1 cellular context compared by ENCODE assay signal in the genomic region with DNA sequence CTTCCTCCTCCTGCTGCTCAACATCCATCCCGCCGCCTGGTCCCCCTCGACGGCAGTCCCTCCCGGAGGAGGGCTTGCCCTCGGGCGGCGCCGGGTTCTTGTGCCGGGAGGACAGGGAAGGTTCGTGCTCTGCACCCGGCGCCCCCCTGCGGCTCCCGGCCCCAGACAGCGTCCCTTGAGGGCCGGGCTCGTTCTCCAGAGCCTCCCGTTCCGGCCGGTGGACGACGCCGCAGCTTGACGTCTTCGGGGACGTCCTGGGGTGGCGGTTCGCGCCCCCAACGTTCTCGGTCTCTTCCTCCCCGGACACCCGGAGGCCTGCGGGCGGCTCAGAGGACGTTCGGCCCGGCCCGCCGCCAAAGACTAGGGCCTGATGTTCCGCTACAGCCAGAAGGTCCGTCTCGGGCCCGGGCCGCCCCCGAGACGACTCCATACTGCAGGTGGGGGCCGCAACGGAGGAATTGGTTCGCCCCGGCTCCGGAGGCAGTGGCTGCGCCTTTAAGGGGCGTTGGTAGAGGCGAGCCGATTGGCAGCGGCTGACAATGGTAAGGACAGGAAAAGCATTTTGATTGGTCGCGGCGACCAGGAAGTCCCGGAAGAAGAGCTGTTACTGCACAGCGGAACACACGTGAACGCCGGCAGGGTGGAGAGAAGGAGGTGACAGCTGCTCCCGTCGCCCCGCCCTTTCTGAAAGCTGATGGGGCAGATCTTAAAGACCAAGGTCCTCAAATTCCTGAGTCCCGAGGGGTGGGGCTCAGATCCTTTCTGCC.
A peak's percentile ranks its signal among the peaks of the same experiment; 100 is the strongest.
TF ChIP-seq lines count a peak whose summit lies in the region.

Gene BORCS6, minus strand, starts transcription at position 470 of the 767 bp plus-strand sequence. Its CDS starts 40 bp downstream, at position 430.

TF ChIP-seq in K562, 482 proteins besides CTCF, POLR2A, EP300 and RAD21 (continued from another document and continues in another):
- TF ChIP-seq RERE (CRISPR knock-in tag; IDR thresholded peaks at IDR 0.05; ENCODE audit: borderline replicate concordance): no peak
- no peak for TF ChIP-seq MTA2 (IDR thresholded peaks at IDR 0.05; ENCODE audit: low read depth)
- TF ChIP-seq NFRKB (IDR thresholded peaks at IDR 0.05; ENCODE audit: low read depth): no peak
- no peak for TF ChIP-seq ZEB2 (IDR thresholded peaks at IDR 0.05)
- no peak for TF ChIP-seq PML (IDR thresholded peaks at IDR 0.05; ENCODE audit: low read length)
- TF ChIP-seq CREM (IDR thresholded peaks at IDR 0.05; ENCODE audit: low read depth): peak; percentile 12; the same call in 1 of the 2 replicates
- TF ChIP-seq SRSF7 (optimal IDR thresholded peaks at IDR 0.05; ENCODE audit: low read depth, low read length): no peak
- no peak for TF ChIP-seq HOXB6 (CRISPR knock-in tag; IDR thresholded peaks at IDR 0.05; ENCODE audit: borderline replicate concordance)
- no peak for TF ChIP-seq MECOM (CRISPR knock-in tag; IDR thresholded peaks at IDR 0.05)
- TF ChIP-seq ELF4 (CRISPR knock-in tag; IDR thresholded peaks at IDR 0.05): no peak
- no peak for TF ChIP-seq SAP30 (IDR thresholded peaks at IDR 0.05; ENCODE audit: borderline replicate concordance, insufficient read depth, low read depth, low read length, poor library complexity, severe bottlenecking)
- no peak for TF ChIP-seq ZNF143 (CRISPR knock-in tag; IDR thresholded peaks at IDR 0.05)
- TF ChIP-seq POLR2B (IDR thresholded peaks at IDR 0.05; ENCODE audit: low read depth, partially characterized antibody): no peak
- peak; percentile 73 for TF ChIP-seq GABPA (tag; conservative IDR thresholded peaks at IDR 0.05; ENCODE audit: low read depth)
- TF ChIP-seq HSF4 (CRISPR knock-in tag; IDR thresholded peaks at IDR 0.05; ENCODE audit: borderline replicate concordance): no peak
- no peak for TF ChIP-seq TCFL5 (CRISPR knock-in tag; conservative IDR thresholded peaks at IDR 0.05)
- no peak for TF ChIP-seq ADNP (tag; IDR thresholded peaks at IDR 0.05)
- no peak for TF ChIP-seq ZNF274 (IDR thresholded peaks at IDR 0.05; ENCODE audit: borderline replicate concordance, low read depth, low read length)
- no peak for TF ChIP-seq JUNB (CRISPR knock-in tag; conservative IDR thresholded peaks at IDR 0.05)
- TF ChIP-seq PRMT5 (CRISPR knock-in tag; IDR thresholded peaks at IDR 0.05): no peak
- TF ChIP-seq HNRNPL (IDR thresholded peaks at IDR 0.05; ENCODE audit: low read depth, low read length): no peak
- no peak for TF ChIP-seq STAG1 (CRISPR knock-in tag; IDR thresholded peaks at IDR 0.05; ENCODE audit: borderline replicate concordance)
- TF ChIP-seq HDAC6 (IDR thresholded peaks at IDR 0.05; ENCODE audit: low read depth, low read length): no peak
- TF ChIP-seq ZNF347 (CRISPR knock-in tag; IDR thresholded peaks at IDR 0.05; ENCODE audit: low read depth): no peak
- TF ChIP-seq GTF2E2 (tag; IDR thresholded peaks at IDR 0.05): no peak
- TF ChIP-seq ZNF239 (CRISPR knock-in tag; IDR thresholded peaks at IDR 0.05): no peak
- no peak for TF ChIP-seq ARID2 (IDR thresholded peaks at IDR 0.05)
- no peak for TF ChIP-seq ETS2 (tag; IDR thresholded peaks at IDR 0.05; ENCODE audit: borderline replicate concordance, poor library complexity, severe bottlenecking)
- TF ChIP-seq SRSF3 (IDR thresholded peaks at IDR 0.05; ENCODE audit: insufficient read depth, low read length): no peak
- peak; percentile 19 for TF ChIP-seq HCFC1 (IDR thresholded peaks at IDR 0.05; ENCODE audit: low read depth, low read length)
- TF ChIP-seq SREBF2 (CRISPR knock-in tag; IDR thresholded peaks at IDR 0.05): no peak
- TF ChIP-seq, protein P1, sequence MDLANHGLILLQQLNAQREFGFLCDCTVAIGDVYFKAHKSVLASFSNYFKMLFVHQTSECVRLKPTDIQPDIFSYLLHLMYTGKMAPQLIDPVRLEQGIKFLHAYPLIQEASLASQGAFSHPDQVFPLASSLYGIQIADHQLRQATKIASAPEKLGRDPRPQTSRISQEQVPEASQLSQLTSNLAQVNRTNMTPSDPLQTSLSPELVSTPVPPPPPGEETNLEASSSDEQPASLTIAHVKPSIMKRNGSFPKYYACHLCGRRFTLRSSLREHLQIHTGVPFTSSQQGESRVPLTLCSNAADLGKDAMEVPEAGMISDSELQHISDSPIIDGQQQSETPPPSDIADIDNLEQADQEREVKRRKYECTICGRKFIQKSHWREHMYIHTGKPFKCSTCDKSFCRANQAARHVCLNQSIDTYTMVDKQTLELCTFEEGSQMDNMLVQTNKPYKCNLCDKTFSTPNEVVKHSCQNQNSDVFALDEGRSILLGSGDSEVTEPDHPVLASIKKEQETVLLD (IDR thresholded peaks at IDR 0.05): no peak
- TF ChIP-seq, protein P2, sequence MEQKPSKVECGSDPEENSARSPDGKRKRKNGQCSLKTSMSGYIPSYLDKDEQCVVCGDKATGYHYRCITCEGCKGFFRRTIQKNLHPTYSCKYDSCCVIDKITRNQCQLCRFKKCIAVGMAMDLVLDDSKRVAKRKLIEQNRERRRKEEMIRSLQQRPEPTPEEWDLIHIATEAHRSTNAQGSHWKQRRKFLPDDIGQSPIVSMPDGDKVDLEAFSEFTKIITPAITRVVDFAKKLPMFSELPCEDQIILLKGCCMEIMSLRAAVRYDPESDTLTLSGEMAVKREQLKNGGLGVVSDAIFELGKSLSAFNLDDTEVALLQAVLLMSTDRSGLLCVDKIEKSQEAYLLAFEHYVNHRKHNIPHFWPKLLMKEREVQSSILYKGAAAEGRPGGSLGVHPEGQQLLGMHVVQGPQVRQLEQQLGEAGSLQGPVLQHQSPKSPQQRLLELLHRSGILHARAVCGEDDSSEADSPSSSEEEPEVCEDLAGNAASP (IDR thresholded peaks at IDR 0.05): no peak
- no peak for TF ChIP-seq ZFPM2 (CRISPR knock-in tag; IDR thresholded peaks at IDR 0.05)
- no peak for TF ChIP-seq SMAD3 (CRISPR knock-in tag; conservative IDR thresholded peaks at IDR 0.05)
- TF ChIP-seq, protein P3, sequence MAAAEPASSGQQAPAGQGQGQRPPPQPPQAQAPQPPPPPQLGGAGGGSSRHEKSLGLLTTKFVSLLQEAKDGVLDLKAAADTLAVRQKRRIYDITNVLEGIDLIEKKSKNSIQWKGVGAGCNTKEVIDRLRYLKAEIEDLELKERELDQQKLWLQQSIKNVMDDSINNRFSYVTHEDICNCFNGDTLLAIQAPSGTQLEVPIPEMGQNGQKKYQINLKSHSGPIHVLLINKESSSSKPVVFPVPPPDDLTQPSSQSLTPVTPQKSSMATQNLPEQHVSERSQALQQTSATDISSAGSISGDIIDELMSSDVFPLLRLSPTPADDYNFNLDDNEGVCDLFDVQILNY (CRISPR knock-in tag; IDR thresholded peaks at IDR 0.05): no peak
- TF ChIP-seq ZC3H8 (IDR thresholded peaks at IDR 0.05): no peak
- TF ChIP-seq, protein P4, sequence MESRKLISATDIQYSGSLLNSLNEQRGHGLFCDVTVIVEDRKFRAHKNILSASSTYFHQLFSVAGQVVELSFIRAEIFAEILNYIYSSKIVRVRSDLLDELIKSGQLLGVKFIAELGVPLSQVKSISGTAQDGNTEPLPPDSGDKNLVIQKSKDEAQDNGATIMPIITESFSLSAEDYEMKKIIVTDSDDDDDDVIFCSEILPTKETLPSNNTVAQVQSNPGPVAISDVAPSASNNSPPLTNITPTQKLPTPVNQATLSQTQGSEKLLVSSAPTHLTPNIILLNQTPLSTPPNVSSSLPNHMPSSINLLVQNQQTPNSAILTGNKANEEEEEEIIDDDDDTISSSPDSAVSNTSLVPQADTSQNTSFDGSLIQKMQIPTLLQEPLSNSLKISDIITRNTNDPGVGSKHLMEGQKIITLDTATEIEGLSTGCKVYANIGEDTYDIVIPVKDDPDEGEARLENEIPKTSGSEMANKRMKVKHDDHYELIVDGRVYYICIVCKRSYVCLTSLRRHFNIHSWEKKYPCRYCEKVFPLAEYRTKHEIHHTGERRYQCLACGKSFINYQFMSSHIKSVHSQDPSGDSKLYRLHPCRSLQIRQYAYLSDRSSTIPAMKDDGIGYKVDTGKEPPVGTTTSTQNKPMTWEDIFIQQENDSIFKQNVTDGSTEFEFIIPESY (CRISPR knock-in tag; IDR thresholded peaks at IDR 0.05): no peak
- no peak for TF ChIP-seq TAF1 (IDR thresholded peaks at IDR 0.05; ENCODE audit: control insufficient read depth, extremely low read depth, insufficient read depth, low read length, severe bottlenecking)
- TF ChIP-seq, protein P5, sequence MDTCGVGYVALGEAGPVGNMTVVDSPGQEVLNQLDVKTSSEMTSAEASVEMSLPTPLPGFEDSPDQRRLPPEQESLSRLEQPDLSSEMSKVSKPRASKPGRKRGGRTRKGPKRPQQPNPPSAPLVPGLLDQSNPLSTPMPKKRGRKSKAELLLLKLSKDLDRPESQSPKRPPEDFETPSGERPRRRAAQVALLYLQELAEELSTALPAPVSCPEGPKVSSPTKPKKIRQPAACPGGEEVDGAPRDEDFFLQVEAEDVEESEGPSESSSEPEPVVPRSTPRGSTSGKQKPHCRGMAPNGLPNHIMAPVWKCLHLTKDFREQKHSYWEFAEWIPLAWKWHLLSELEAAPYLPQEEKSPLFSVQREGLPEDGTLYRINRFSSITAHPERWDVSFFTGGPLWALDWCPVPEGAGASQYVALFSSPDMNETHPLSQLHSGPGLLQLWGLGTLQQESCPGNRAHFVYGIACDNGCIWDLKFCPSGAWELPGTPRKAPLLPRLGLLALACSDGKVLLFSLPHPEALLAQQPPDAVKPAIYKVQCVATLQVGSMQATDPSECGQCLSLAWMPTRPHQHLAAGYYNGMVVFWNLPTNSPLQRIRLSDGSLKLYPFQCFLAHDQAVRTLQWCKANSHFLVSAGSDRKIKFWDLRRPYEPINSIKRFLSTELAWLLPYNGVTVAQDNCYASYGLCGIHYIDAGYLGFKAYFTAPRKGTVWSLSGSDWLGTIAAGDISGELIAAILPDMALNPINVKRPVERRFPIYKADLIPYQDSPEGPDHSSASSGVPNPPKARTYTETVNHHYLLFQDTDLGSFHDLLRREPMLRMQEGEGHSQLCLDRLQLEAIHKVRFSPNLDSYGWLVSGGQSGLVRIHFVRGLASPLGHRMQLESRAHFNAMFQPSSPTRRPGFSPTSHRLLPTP (IDR thresholded peaks at IDR 0.05; ENCODE audit: borderline replicate concordance, extremely low read depth, insufficient read length): no peak
- no peak for TF ChIP-seq SRSF9 (IDR thresholded peaks at IDR 0.05; ENCODE audit: borderline replicate concordance, low read depth, low read length)
- TF ChIP-seq PYGO2 (tag; IDR thresholded peaks at IDR 0.05): no peak
- no peak for TF ChIP-seq ZNF398 (CRISPR knock-in tag; IDR thresholded peaks at IDR 0.05)
- no peak for TF ChIP-seq E4F1 (CRISPR knock-in tag; IDR thresholded peaks at IDR 0.05; ENCODE audit: borderline replicate concordance)
- no peak for TF ChIP-seq ZNF444 (CRISPR knock-in tag; IDR thresholded peaks at IDR 0.05)
